Comparison of ENCODE assay signal across 18 cellular contexts in genomic region chr1:219342836-219343235, GRCh38.
DNase-seq lines count a peak whose midpoint lies in the region; ATAC-seq, FAIRE-seq and TF ChIP-seq lines count a peak whose summit lies in the region.
"Had no signal": no experiment of that assay in that cellular context is flagged by ENCODE, and none has a peak within 500 bp of the region (broad histone marks: within the 10 kb centered on the region; RNA-seq: fewer than 3 reads in every experiment).

No MANE protein-coding gene starts in this region.

- no peaks in the 10 kb centered on the region for H3K79me2 ChIP-seq in fibroblast of lung (ENCODE audit: control insufficient read depth, insufficient read depth, low read length)

- H3K4me3 ChIP-seq in endodermal cell (ENCODE audit: low read length) (peak overlapping the region; percentile 7), fibroblast of lung (replicated peaks in 1 of 4; ENCODE audit: control extremely low read depth in 1 of 4, insufficient read depth in 1 of 4, low read depth in 3 of 4, low read length in 4 of 4) (no peak overlapping the region)
- H3K4me3 ChIP-seq: GM23338 had no signal

- FAIRE-seq in TTC549 (lab: Jason Lieb, UNC): peak; percentile 3
- FAIRE-seq: GM12891, GM18507 had no signal

- H3K27me3 Mint-ChIP-seq in endodermal cell (ENCODE audit: insufficient read depth) (no peaks in the 10 kb centered on the region), WTC11 (ENCODE audit: low read depth) (peaks cover 3% of the 10 kb centered on the region; the same call in 1 of the 2 replicates)
- peaks cover 3% of the 10 kb centered on the region for H3K27me3 Mint-ChIP-seq in activated naive CD8-positive, alpha-beta T cell treated with anti-CD3 and anti-CD28 coated beads for 36 hours

- H3K4me1 Mint-ChIP-seq in endodermal cell (peaks cover 20% of the 10 kb centered on the region), WTC11 (no peaks in the 10 kb centered on the region)
- H3K4me1 Mint-ChIP-seq in activated naive CD8-positive, alpha-beta T cell treated with anti-CD3 and anti-CD28 coated beads for 36 hours: no peaks in the 10 kb centered on the region
- H3K4me1 Mint-ChIP-seq: CD4-positive, alpha-beta memory T cell; GM23338; H9 had no signal

- H4K20me1 ChIP-seq in fibroblast of lung (ENCODE audit: control insufficient read depth, extremely low read depth, insufficient read depth, low read length): no peaks in the 10 kb centered on the region

- no peak for ATAC-seq in WTC11
- ATAC-seq: GM23338, HCT116 had no signal

- H3K4me3 Mint-ChIP-seq in endodermal cell: no peak overlapping the region
- no peak overlapping the region for H3K4me3 Mint-ChIP-seq in WTC11
- no peak overlapping the region for H3K4me3 Mint-ChIP-seq in activated naive CD8-positive, alpha-beta T cell treated with anti-CD3 and anti-CD28 coated beads for 36 hours
- H3K4me3 Mint-ChIP-seq: CD4-positive, alpha-beta memory T cell; GM23338; H9 had no signal

- no peak overlapping the region for H3K27ac ChIP-seq in endodermal cell (ENCODE audit: low read depth, low read length)
- H3K27ac ChIP-seq in fibroblast of lung (ENCODE audit: insufficient read depth, low read length): no peak overlapping the region

- no peaks in the 10 kb centered on the region for H3K27me3 ChIP-seq in endodermal cell (ENCODE audit: control insufficient read depth, insufficient read depth, low read length, poor library complexity, severe bottlenecking)
- H3K27me3 ChIP-seq in fibroblast of lung (ENCODE audit: control insufficient read depth, insufficient read depth, low read length): no peaks in the 10 kb centered on the region

- TF ChIP-seq CTCF in endodermal cell (conservative IDR thresholded peaks at IDR 0.05) (no peak), fibroblast of lung (conservative IDR thresholded peaks at IDR 0.05 in 1 of 2, IDR thresholded peaks at IDR 0.05 in 1 of 2; ENCODE audit: low read depth in 1 of 2, low read length in 2 of 2) (no peak), WTC11 (IDR thresholded peaks at IDR 0.05) (no peak)

- H3K9me3 Mint-ChIP-seq in endodermal cell (peaks cover 30% of the 10 kb centered on the region), WTC11 (peaks cover 35% of the 10 kb centered on the region)
- peaks cover 24% of the 10 kb centered on the region for H3K9me3 Mint-ChIP-seq in activated naive CD8-positive, alpha-beta T cell treated with anti-CD3 and anti-CD28 coated beads for 36 hours

- H3K36me3 ChIP-seq in endodermal cell (ENCODE audit: control insufficient read depth, insufficient read depth, low read length) (no peaks in the 10 kb centered on the region), fibroblast of lung (ENCODE audit: control insufficient read depth, insufficient read depth, low read length) (no peaks in the 10 kb centered on the region)

- POLR2A ChIA-PET in WTC11 (lab: Charles Lee): no interaction called here

- CTCF ChIA-PET in WTC11 (lab: Charles Lee): interaction anchor here (0.7 to 0.8 kb wide), 3 partner anchors 10 to 318 kb away, joined by 3 read pairs; no protein-coding TSS in a partner anchor

- 93% methylated on average over 4 of the region's 4 CpGs; no CpG with 5 or more reads in 1 of the 2 experiments for WGBS in endodermal cell (ENCODE audit: insufficient coverage in 1 of 2, insufficient read length in 1 of 2), 2 experiments

- H3K36me3 Mint-ChIP-seq in endodermal cell (ENCODE audit: low read depth): peaks cover 8% of the 10 kb centered on the region
- peaks cover 21% of the 10 kb centered on the region for H3K36me3 Mint-ChIP-seq in WTC11
- H3K36me3 Mint-ChIP-seq in activated naive CD8-positive, alpha-beta T cell treated with anti-CD3 and anti-CD28 coated beads for 36 hours: peaks cover 9% of the 10 kb centered on the region

- H3K9me3 ChIP-seq in endodermal cell (ENCODE audit: control insufficient read depth, low read length) (peaks cover 34% of the 10 kb centered on the region), fibroblast of lung (ENCODE audit: control insufficient read depth, insufficient read depth, low read depth, low read length) (no peaks in the 10 kb centered on the region)

- H3K27ac Mint-ChIP-seq in endodermal cell (no peak overlapping the region), WTC11 (no peak overlapping the region)
- no peak overlapping the region for H3K27ac Mint-ChIP-seq in activated naive CD8-positive, alpha-beta T cell treated with anti-CD3 and anti-CD28 coated beads for 36 hours
- H3K27ac Mint-ChIP-seq: CD4-positive, alpha-beta memory T cell; GM23338; H9 had no signal

- peak overlapping the region; percentile 8 for H3K4me2 ChIP-seq in fibroblast of lung (ENCODE audit: extremely low read depth, insufficient read depth, low read length)
- H3K4me2 ChIP-seq: GM23338 had no signal

- no peak for DNase-seq in endodermal cell
- DNase-seq in fibroblast of lung (ENCODE audit: low read depth in 2 of 2): no peak
- no peak for DNase-seq in WTC11 (ENCODE audit: low spot score)
- no peak for DNase-seq in NCI-H226
- DNase-seq in activated naive CD8-positive, alpha-beta T cell treated with anti-CD3 and anti-CD28 coated beads for 36 hours: no peak
- DNase-seq: C1 segment of cervical spinal cord; Calu3; CD4-positive, alpha-beta memory T cell; COR-L47; DMS53; DMS79 treated with DMSO at 0.1 percent for 48 hours; GF-D8; H9 had no signal

- no peak overlapping the region for H3K9ac ChIP-seq in endodermal cell (ENCODE audit: extremely low read depth, low read length, poor library complexity, severe bottlenecking)
- no peak overlapping the region for H3K9ac ChIP-seq in fibroblast of lung (ENCODE audit: insufficient read depth, low read length)

- H2AFZ ChIP-seq in fibroblast of lung (ENCODE audit: low read length): no peak overlapping the region
- H2AFZ ChIP-seq: GM23338 had no signal

- H3K4me1 ChIP-seq in endodermal cell (ENCODE audit: control insufficient read depth, insufficient read depth, low read length) (peaks cover 5% of the 10 kb centered on the region), fibroblast of lung (ENCODE audit: control insufficient read depth, extremely low read depth, insufficient read depth, low read length) (peaks cover 9% of the 10 kb centered on the region)

TF ChIP-seq in WTC11, 78 proteins besides CTCF, POLR2A, EP300 and RAD21:
- TF ChIP-seq FOXK1 (CRISPR knock-in tag; IDR thresholded peaks at IDR 0.05): no peak
- TF ChIP-seq GRHL2 (CRISPR knock-in tag; IDR thresholded peaks at IDR 0.05; ENCODE audit: insufficient replicate concordance, severe bottlenecking): no peak
- TF ChIP-seq HMGXB4 (CRISPR knock-in tag; IDR thresholded peaks at IDR 0.05): no peak
TF ChIP-seq in WTC11: peak in this region for 0.
